1 cellular context compared by ENCODE assay signal in genomic region chr3:111890051-111890580, GRCh38.
TF ChIP-seq lines count a peak whose summit lies in the region.

No MANE protein-coding gene starts in this region.

TF ChIP-seq in H1, 55 proteins besides CTCF, POLR2A, EP300 and RAD21 (continued from another document):
- TF ChIP-seq ATF2 (IDR thresholded peaks at IDR 0.05; ENCODE audit: low read length) (no peak), CBX8 (IDR thresholded peaks at IDR 0.05; ENCODE audit: borderline replicate concordance, low read depth, low read length) (no peak), KDM4A (IDR thresholded peaks at IDR 0.05; ENCODE audit: low read depth, low read length, severe bottlenecking) (no peak), JUND (IDR thresholded peaks at IDR 0.05; ENCODE audit: low read length) (no peak), E2F6 (IDR thresholded peaks at IDR 0.05) (no peak), SAP30 (IDR thresholded peaks at IDR 0.05; ENCODE audit: insufficient read depth, insufficient replicate concordance, low read length) (no peak), FOSL1 (IDR thresholded peaks at IDR 0.05; ENCODE audit: insufficient read depth, low read depth, low read length) (no peak), SIRT6 (IDR thresholded peaks at IDR 0.05; ENCODE audit: low read length) (no peak), NANOG (IDR thresholded peaks at IDR 0.05; ENCODE audit: insufficient read depth, low read depth, low read length, poor library complexity, severe bottlenecking) (no peak), TAF1 (IDR thresholded peaks at IDR 0.05; ENCODE audit: low read depth, low read length) (no peak), CBX5 (IDR thresholded peaks at IDR 0.05; ENCODE audit: low read depth, low read length) (no peak), ASH2L (IDR thresholded peaks at IDR 0.05; ENCODE audit: low read length) (no peak), SP2 (IDR thresholded peaks at IDR 0.05; ENCODE audit: low read length) (no peak), SIN3A (conservative IDR thresholded peaks at IDR 0.05 in 1 of 2, IDR thresholded peaks at IDR 0.05 in 1 of 2; ENCODE audit: low read depth in 1 of 2, low read length in 2 of 2) (no peak), GTF2F1 (IDR thresholded peaks at IDR 0.05; ENCODE audit: borderline replicate concordance, low read depth, low read length) (no peak), CTBP2 (IDR thresholded peaks at IDR 0.05; ENCODE audit: borderline replicate concordance, insufficient read depth, insufficient read length, low read length) (no peak)
